Comparison of ENCODE assay signal across 1 cellular context in genomic region chr2:167289651-167290410, GRCh38.
TF ChIP-seq lines count a peak whose summit lies in the region.

No MANE protein-coding gene starts in this region.

TF ChIP-seq in SK-N-SH treated with all-trans-retinoic acid at 6 μM for 48 hours, 23 proteins besides CTCF, POLR2A, EP300 and RAD21 (continued from another document):
- TF ChIP-seq TSHZ2 (CRISPR knock-in tag; IDR thresholded peaks at IDR 0.05) (no peak), PPARA (CRISPR knock-in tag; IDR thresholded peaks at IDR 0.05; ENCODE audit: borderline replicate concordance) (no peak), TCF4 (CRISPR knock-in tag; IDR thresholded peaks at IDR 0.05; ENCODE audit: borderline replicate concordance) (no peak), ZNF565 (CRISPR knock-in tag; conservative IDR thresholded peaks at IDR 0.05; ENCODE audit: low read depth) (no peak), GLIS3 (CRISPR knock-in tag; IDR thresholded peaks at IDR 0.05) (no peak)
- TF ChIP-seq, protein P1, sequence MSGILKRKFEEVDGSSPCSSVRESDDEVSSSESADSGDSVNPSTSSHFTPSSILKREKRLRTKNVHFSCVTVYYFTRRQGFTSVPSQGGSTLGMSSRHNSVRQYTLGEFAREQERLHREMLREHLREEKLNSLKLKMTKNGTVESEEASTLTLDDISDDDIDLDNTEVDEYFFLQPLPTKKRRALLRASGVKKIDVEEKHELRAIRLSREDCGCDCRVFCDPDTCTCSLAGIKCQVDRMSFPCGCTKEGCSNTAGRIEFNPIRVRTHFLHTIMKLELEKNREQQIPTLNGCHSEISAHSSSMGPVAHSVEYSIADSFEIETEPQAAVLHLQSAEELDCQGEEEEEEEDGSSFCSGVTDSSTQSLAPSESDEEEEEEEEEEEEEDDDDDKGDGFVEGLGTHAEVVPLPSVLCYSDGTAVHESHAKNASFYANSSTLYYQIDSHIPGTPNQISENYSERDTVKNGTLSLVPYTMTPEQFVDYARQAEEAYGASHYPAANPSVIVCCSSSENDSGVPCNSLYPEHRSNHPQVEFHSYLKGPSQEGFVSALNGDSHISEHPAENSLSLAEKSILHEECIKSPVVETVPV (CRISPR knock-in tag; IDR thresholded peaks at IDR 0.05), result no peak
TF ChIP-seq in SK-N-SH treated with all-trans-retinoic acid at 6 μM for 48 hours: peak in this region for 3.
